ENCODE assay signal across 10 cellular contexts in the genomic region with DNA sequence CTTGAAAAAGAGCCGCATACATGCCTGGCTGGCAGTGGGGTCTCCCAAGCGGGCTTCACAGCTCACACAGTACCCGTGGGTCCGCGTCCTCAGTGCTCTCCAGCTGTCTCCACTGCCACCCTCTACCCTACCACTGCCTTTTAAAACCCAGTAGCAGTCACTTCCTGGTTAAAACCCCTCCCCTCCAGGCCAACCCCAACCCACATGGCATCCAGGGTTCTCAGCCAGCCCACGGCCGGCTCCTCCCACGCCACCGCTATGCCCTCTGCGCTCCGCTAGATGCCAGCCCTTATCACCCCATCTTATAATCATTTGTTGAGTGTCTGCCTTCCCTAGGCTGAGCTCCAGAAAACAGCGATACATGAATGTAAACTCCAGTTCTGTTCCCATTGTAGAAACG. TPM values are rescaled to one million over a fixed set of nuclear protein-coding genes. Genes with fewer than 3 reads are reported as not detected.
DNase-seq lines count a peak whose midpoint lies in the region; ATAC-seq and TF ChIP-seq lines count a peak whose summit lies in the region.
"Not testable (repeated sequence)": the region's sequence is repeated elsewhere in the genome, so short reads cannot be mapped to it uniquely, and the experiment has no call there.
"Had no signal": no experiment of that assay in that cellular context is flagged by ENCODE, and none has a peak within 500 bp of the region (broad histone marks: within the 10 kb centered on the region; RNA-seq: fewer than 3 reads in every experiment).

No MANE protein-coding gene starts in this region.

- not testable (repeated sequence) for H3K9me3 Mint-ChIP-seq in T-cell; activated CD8-positive, alpha-beta memory T cell treated with anti-CD3 and anti-CD28 coated beads, Interleukin-2, amount 10 ng/mL, durations not matched to agents 7 days and 5 days (ENCODE audit: low read depth); natural killer cell treated with Interleukin-12 subunit alpha and Interleukin-12 subunit beta and Interleukin-15 and Interleukin-18, amount 100 ng/mL, for 72 hours; stimulated activated naive CD8-positive, alpha-beta T cell treated with anti-CD3 and anti-CD28 coated beads, Interleukin-15, amount 100 ng/mL, for 72 hours

- not testable (repeated sequence) for H3K4me1 Mint-ChIP-seq in T-cell; activated CD8-positive, alpha-beta memory T cell treated with anti-CD3 and anti-CD28 coated beads, Interleukin-2, amount 10 ng/mL, durations not matched to agents 7 days and 5 days; natural killer cell treated with Interleukin-12 subunit alpha and Interleukin-12 subunit beta and Interleukin-15 and Interleukin-18, amount 100 ng/mL, for 72 hours (ENCODE audit: low read depth in 2 of 2); stimulated activated naive CD8-positive, alpha-beta T cell treated with anti-CD3 and anti-CD28 coated beads, Interleukin-15, amount 100 ng/mL, for 72 hours

- not testable (repeated sequence) for H3K4me3 Mint-ChIP-seq in T-cell; activated CD8-positive, alpha-beta memory T cell treated with anti-CD3 and anti-CD28 coated beads, Interleukin-2, amount 10 ng/mL, durations not matched to agents 7 days and 5 days; natural killer cell treated with Interleukin-12 subunit alpha and Interleukin-12 subunit beta and Interleukin-15 and Interleukin-18, amount 100 ng/mL, for 72 hours; stimulated activated naive CD8-positive, alpha-beta T cell treated with anti-CD3 and anti-CD28 coated beads, Interleukin-15, amount 100 ng/mL, for 72 hours

- H3K4me3 ChIP-seq in body of pancreas, lower lobe of right lung: not testable (repeated sequence)

- H3K27ac Mint-ChIP-seq in T-cell; activated CD8-positive, alpha-beta memory T cell treated with anti-CD3 and anti-CD28 coated beads, Interleukin-2, amount 10 ng/mL, durations not matched to agents 7 days and 5 days; natural killer cell treated with Interleukin-12 subunit alpha and Interleukin-12 subunit beta and Interleukin-15 and Interleukin-18, amount 100 ng/mL, for 72 hours; stimulated activated naive CD8-positive, alpha-beta T cell treated with anti-CD3 and anti-CD28 coated beads, Interleukin-15, amount 100 ng/mL, for 72 hours: not testable (repeated sequence)

- no CpG with 5 or more reads among the region's 13 CpGs for WGBS in body of pancreas, 2 donors

- H3K9me3 ChIP-seq in body of pancreas, lower lobe of right lung: not testable (repeated sequence)

- TF ChIP-seq CTCF in body of pancreas (IDR thresholded peaks at IDR 0.05); lower lobe of right lung (IDR thresholded peaks at IDR 0.05): not testable (repeated sequence)

- H3K36me3 Mint-ChIP-seq in T-cell; activated CD8-positive, alpha-beta memory T cell treated with anti-CD3 and anti-CD28 coated beads, Interleukin-2, amount 10 ng/mL, durations not matched to agents 7 days and 5 days; natural killer cell treated with Interleukin-12 subunit alpha and Interleukin-12 subunit beta and Interleukin-15 and Interleukin-18, amount 100 ng/mL, for 72 hours: not testable (repeated sequence)

- H3K36me3 ChIP-seq in body of pancreas (replicated peaks in 1 of 2; ENCODE audit: insufficient read depth in 1 of 2, low read depth in 2 of 2); lower lobe of right lung: not testable (repeated sequence)

- POLR2A ChIA-PET in T-cell (lab: Charles Lee): not testable (repeated sequence)

- H3K4me1 ChIP-seq in body of pancreas, lower lobe of right lung: not testable (repeated sequence)

- intact Hi-C loops in body of pancreas (cut with DNase I); left cardiac atrium (cut with DNase I); lower lobe of right lung (cut with DNase I): not testable (repeated sequence)

- TF ChIP-seq POLR2A in body of pancreas (IDR thresholded peaks at IDR 0.05): not testable (repeated sequence)

- H3K27me3 Mint-ChIP-seq in T-cell; activated CD8-positive, alpha-beta memory T cell treated with anti-CD3 and anti-CD28 coated beads, Interleukin-2, amount 10 ng/mL, durations not matched to agents 7 days and 5 days; natural killer cell treated with Interleukin-12 subunit alpha and Interleukin-12 subunit beta and Interleukin-15 and Interleukin-18, amount 100 ng/mL, for 72 hours; stimulated activated naive CD8-positive, alpha-beta T cell treated with anti-CD3 and anti-CD28 coated beads, Interleukin-15, amount 100 ng/mL, for 72 hours: not testable (repeated sequence)

- not testable (repeated sequence) for DNase-seq in T-cell; activated CD8-positive, alpha-beta memory T cell treated with anti-CD3 and anti-CD28 coated beads, Interleukin-2, amount 10 ng/mL, durations not matched to agents 7 days and 5 days; body of pancreas; left cardiac atrium; lower lobe of right lung; natural killer cell treated with Interleukin-12 subunit alpha and Interleukin-12 subunit beta and Interleukin-15 and Interleukin-18, amount 100 ng/mL, for 72 hours (ENCODE audit: low spot score); stimulated activated naive CD8-positive, alpha-beta T cell treated with anti-CD3 and anti-CD28 coated beads, Interleukin-15, amount 100 ng/mL, for 72 hours

- CTCF ChIA-PET in T-cell (lab: Charles Lee); activated CD8-positive, alpha-beta memory T cell treated with anti-CD3 and anti-CD28 coated beads, Interleukin-2, amount 10 ng/mL, durations not matched to agents 7 days and 5 days (lab: Charles Lee): not testable (repeated sequence)

- not testable (repeated sequence) for H3K27me3 ChIP-seq in body of pancreas; lower lobe of right lung (ENCODE audit: low read depth)

- ATAC-seq in GM18868 (IDR thresholded peaks at IDR 0.05; ENCODE audit: unreplicated experiment) (peak; percentile 53), T-cell (replicated peaks in 1 of 4) (peak; percentile 71 to 85 (median 77)), body of pancreas (peak; percentile 58), left cardiac atrium (peak; percentile 8 to 62), lower lobe of right lung (peak; percentile 82 to 84)
- peak; percentile 20 for ATAC-seq in activated CD8-positive, alpha-beta memory T cell treated with anti-CD3 and anti-CD28 coated beads, Interleukin-2, amount 10 ng/mL, durations not matched to agents 7 days and 5 days
- peak; percentile 76 to 79 for ATAC-seq in natural killer cell treated with Interleukin-12 subunit alpha and Interleukin-12 subunit beta and Interleukin-15 and Interleukin-18, amount 100 ng/mL, for 72 hours
- ATAC-seq in stimulated activated naive CD8-positive, alpha-beta T cell treated with anti-CD3 and anti-CD28 coated beads, Interleukin-15, amount 100 ng/mL, for 72 hours: peak; percentile 79

- not testable (repeated sequence) for H3K27ac ChIP-seq in body of pancreas, lower lobe of right lung

RNA-seq across cellular contexts. Expression of gene RIMBP3, which starts 37.2 kb away (rescaled TPM):
- total RNA-seq in T-cell: 1 to 10 TPM; 1.3 to 7.6 (median 5.5) TPM
- total RNA-seq in activated CD8-positive, alpha-beta memory T cell treated with anti-CD3 and anti-CD28 coated beads, Interleukin-2, amount 10 ng/mL, durations not matched to agents 7 days and 5 days: under 1 TPM; 0.28 to 0.35 TPM
- total RNA-seq in body of pancreas: under 1 TPM in 1 of 2 donors, not detected in 1; 0.78 TPM
- under 1 TPM; 0.08 to 0.38 TPM for total RNA-seq in left cardiac atrium
- 1.6 TPM for total RNA-seq in lower lobe of right lung
- total RNA-seq in natural killer cell treated with Interleukin-12 subunit alpha and Interleukin-12 subunit beta and Interleukin-15 and Interleukin-18, amount 100 ng/mL, for 72 hours: 1 to 10 TPM in 1 of 2 donors, under 1 TPM in 1; 0.31 to 1.5 TPM

RNA-seq across cellular contexts. Expression of gene TMEM191B, which starts 47.0 kb away (rescaled TPM):
- total RNA-seq in T-cell (10 to 100 TPM in 2 of 5 donors, 1 to 10 TPM in 2, not detected in 1; 2.7 to 14.4 (median 10.7) TPM), body of pancreas (under 1 TPM in 1 of 2 donors, not detected in 1; 0.78 TPM), left cardiac atrium (under 1 TPM in 1 of 2 donors, not detected in 1; 0.91 TPM), lower lobe of right lung (7.6 TPM)
- 1 to 10 TPM; 1.6 to 2.8 TPM for total RNA-seq in activated CD8-positive, alpha-beta memory T cell treated with anti-CD3 and anti-CD28 coated beads, Interleukin-2, amount 10 ng/mL, durations not matched to agents 7 days and 5 days
- 1 to 10 TPM; 2.2 to 3.4 TPM for total RNA-seq in natural killer cell treated with Interleukin-12 subunit alpha and Interleukin-12 subunit beta and Interleukin-15 and Interleukin-18, amount 100 ng/mL, for 72 hours
- total RNA-seq: A673, H4 had no signal

RNA-seq across cellular contexts. Expression of gene GGTLC3, which starts 56.6 kb away (rescaled TPM):
- total RNA-seq in T-cell (not detected), body of pancreas (not detected), left cardiac atrium (not detected), lower lobe of right lung (8.0 TPM)
- total RNA-seq in activated CD8-positive, alpha-beta memory T cell treated with anti-CD3 and anti-CD28 coated beads, Interleukin-2, amount 10 ng/mL, durations not matched to agents 7 days and 5 days: not detected
- total RNA-seq in natural killer cell treated with Interleukin-12 subunit alpha and Interleukin-12 subunit beta and Interleukin-15 and Interleukin-18, amount 100 ng/mL, for 72 hours: not detected
- total RNA-seq: A673, H4 had no signal

Comparison
In these comparisons a context has a peak if more than half of its experiments do, and no peak if none do; other contexts are left out.
1. ATAC-seq: peak in every context shown above with its lines; median percentile 83 in lower lobe of right lung; 79 in stimulated activated naive CD8-positive, alpha-beta T cell treated with anti-CD3 and anti-CD28 coated beads, Interleukin-15, amount 100 ng/mL, for 72 hours; 78 in natural killer cell treated with Interleukin-12 subunit alpha and Interleukin-12 subunit beta and Interleukin-15 and Interleukin-18, amount 100 ng/mL, for 72 hours; 77 in T-cell; 58 in body of pancreas; 53 in GM18868; 35 in left cardiac atrium; 20 in activated CD8-positive, alpha-beta memory T cell treated with anti-CD3 and anti-CD28 coated beads, Interleukin-2, amount 10 ng/mL, durations not matched to agents 7 days and 5 days.